In the genomic region with DNA sequence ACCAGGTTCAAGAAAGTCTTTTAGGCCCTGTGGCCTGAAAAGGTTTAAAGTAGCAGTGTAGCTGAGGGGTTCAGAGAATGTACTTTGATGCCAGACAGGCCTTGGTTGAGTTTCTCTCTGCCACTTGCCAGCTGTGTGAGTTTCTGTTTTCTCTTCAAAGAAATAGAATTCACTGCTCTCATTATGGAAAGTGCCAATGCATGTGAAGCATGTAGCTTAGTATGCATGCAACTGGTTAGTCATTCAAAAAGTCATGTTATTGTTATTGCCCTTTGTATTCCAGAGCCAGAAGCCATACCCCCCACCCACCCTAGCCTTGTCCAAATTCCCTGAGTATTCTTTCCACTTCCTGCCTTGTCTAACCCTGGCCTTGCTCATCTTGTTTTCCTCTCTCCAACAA, we compare ENCODE assay signal across 23 cellular contexts.
DNase-seq lines count a peak whose midpoint lies in the region; ATAC-seq, FAIRE-seq and TF ChIP-seq lines count a peak whose summit lies in the region.
"Had no signal": no experiment of that assay in that cellular context is flagged by ENCODE, and none has a peak within 500 bp of the region (broad histone marks: within the 10 kb centered on the region; RNA-seq: fewer than 3 reads in every experiment).

No MANE protein-coding gene starts in this region.

- POLR2A ChIA-PET in SK-N-SH (lab: Yijun Ruan, JAX): no interaction called here
- POLR2A ChIA-PET in HEK293T (lab: Yijun Ruan, JAX): no interaction called here

- ATAC-seq in SK-N-SH treated with all-trans-retinoic acid at 6 μM for 48 hours: no peak
- ATAC-seq in foreskin keratinocyte: peak; percentile 77
- no peak for ATAC-seq in GM21529 (IDR thresholded peaks at IDR 0.05; ENCODE audit: unreplicated experiment)
- ATAC-seq: activated naive CD8-positive, alpha-beta T cell treated with anti-CD3 and anti-CD28 coated beads, Interleukin-2, amount 50 U/mL, for 24 hours; naive thymus-derived CD8-positive, alpha-beta T cell had no signal

- H3K79me2 ChIP-seq in SK-N-SH (ENCODE audit: insufficient read depth): no peaks in the 10 kb centered on the region
- no peaks in the 10 kb centered on the region for H3K79me2 ChIP-seq in astrocyte (ENCODE audit: insufficient read depth, low read length)

- TF ChIP-seq RAD21 in SK-N-SH (IDR thresholded peaks at IDR 0.05; ENCODE audit: low read length): no peak

- peaks cover 3% of the 10 kb centered on the region for H3K27me3 Mint-ChIP-seq in astrocyte (ENCODE audit: low read depth, unreplicated experiment)
- H3K27me3 Mint-ChIP-seq: IgD-negative memory B cell had no signal

- H3K9ac ChIP-seq in SK-N-SH (no peak overlapping the region), astrocyte (ENCODE audit: low read length) (no peak overlapping the region)

- H3K27ac ChIP-seq in SK-N-SH (ENCODE audit: low read depth in 2 of 2, low read length in 1 of 2) (peak overlapping the region in 1 of 2 experiments; percentile 27; a peak in 1 of 4 replicates), astrocyte (ENCODE audit: low read depth, low read length) (peak overlapping the region; percentile 1), foreskin keratinocyte (peak overlapping the region; percentile 67)
- H3K27ac ChIP-seq: 22Rv1, esophagus muscularis mucosa, HL-60, RWPE1, transverse colon had no signal

- no peak for FAIRE-seq in astrocyte (lab: Jason Lieb, UNC)
- FAIRE-seq: GM19239 had no signal

- peaks cover 5% of the 10 kb centered on the region for H3K4me1 Mint-ChIP-seq in astrocyte (ENCODE audit: low read depth, unreplicated experiment)
- H3K4me1 Mint-ChIP-seq: activated CD4-positive, alpha-beta T cell treated with anti-CD3 and anti-CD28 coated beads, Interleukin-2, amount 10 ng/mL, durations not matched to agents 7 days and 5 days; activated naive CD8-positive, alpha-beta T cell treated with anti-CD3 and anti-CD28 coated beads, Interleukin-2, amount 50 U/mL, for 24 hours had no signal

- no peak for TF ChIP-seq CTCF in SK-N-SH (IDR thresholded peaks at IDR 0.05)
- TF ChIP-seq CTCF in astrocyte (IDR thresholded peaks at IDR 0.05; ENCODE audit: insufficient read depth, low read depth, low read length): no peak
- no peak for TF ChIP-seq CTCF in foreskin keratinocyte (conservative IDR thresholded peaks at IDR 0.05)

- H3K4me3 Mint-ChIP-seq in astrocyte (ENCODE audit: unreplicated experiment): no peak overlapping the region
- H3K4me3 Mint-ChIP-seq: activated CD4-positive, alpha-beta T cell treated with anti-CD3 and anti-CD28 coated beads, Interleukin-2, amount 10 ng/mL, durations not matched to agents 7 days and 5 days; activated naive CD8-positive, alpha-beta T cell treated with anti-CD3 and anti-CD28 coated beads, Interleukin-2, amount 50 U/mL, for 24 hours; IgD-negative memory B cell; naive thymus-derived CD8-positive, alpha-beta T cell; stimulated activated naive CD8-positive, alpha-beta T cell treated with anti-CD3 and anti-CD28 coated beads, Interleukin-15, Interleukin-2, amounts not matched to agents 100 ng/mL and 50 ng/mL, for 24 hours had no signal

- TF ChIP-seq EP300 in SK-N-SH (IDR thresholded peaks at IDR 0.05; ENCODE audit: borderline replicate concordance in 1 of 2, low read depth in 1 of 2, low read length in 1 of 2): no peak

- no peaks in the 10 kb centered on the region for H3K9me3 Mint-ChIP-seq in astrocyte (ENCODE audit: unreplicated experiment)
- H3K9me3 Mint-ChIP-seq: activated CD4-positive, alpha-beta T cell treated with anti-CD3 and anti-CD28 coated beads, Interleukin-2, amount 10 ng/mL, durations not matched to agents 7 days and 5 days; activated naive CD8-positive, alpha-beta T cell treated with anti-CD3 and anti-CD28 coated beads, Interleukin-2, amount 50 U/mL, for 24 hours; IgD-negative memory B cell; naive thymus-derived CD8-positive, alpha-beta T cell; stimulated activated naive CD8-positive, alpha-beta T cell treated with anti-CD3 and anti-CD28 coated beads, Interleukin-15, Interleukin-2, amounts not matched to agents 100 ng/mL and 50 ng/mL, for 24 hours had no signal

- H3F3A ChIP-seq in SK-N-SH (replicated peaks; ENCODE audit: insufficient read depth): no peaks in the 10 kb centered on the region

- no peaks in the 10 kb centered on the region for H3K36me3 Mint-ChIP-seq in astrocyte (ENCODE audit: low read depth, unreplicated experiment)
- H3K36me3 Mint-ChIP-seq: naive thymus-derived CD8-positive, alpha-beta T cell had no signal

- H3K4me2 ChIP-seq in SK-N-SH (no peak overlapping the region), astrocyte (ENCODE audit: low read length) (peak overlapping the region; percentile 1)

- H3K4me3 ChIP-seq in SK-N-SH (ENCODE audit: low read depth in 2 of 2, low read length in 1 of 2) (no peak overlapping the region), astrocyte (ENCODE audit: insufficient read depth, low read depth, low read length) (no peak overlapping the region)
- H3K4me3 ChIP-seq: esophagus muscularis mucosa, transverse colon had no signal

- CTCF ChIA-PET in SK-N-SH (lab: Yijun Ruan, JAX) (interaction anchor here (1.8 kb wide), 1 partner anchor 107 kb away, joined by 5 read pairs; no protein-coding TSS in a partner anchor), HEK293T (lab: Yijun Ruan, JAX) (interaction anchor here (0.7 kb wide), 2 partner anchors 12 to 99 kb away, joined by 3 read pairs; no protein-coding TSS in a partner anchor)

- DNase-seq in SK-N-SH (no peak), astrocyte (ENCODE audit: low read depth) (peak; percentile 19), foreskin keratinocyte (peak in 1 of 2 donors; percentile 61), NCI-H1930 (lab: John Stamatoyannopoulos, UW) (no peak), NCI-H2227 treated with DMSO at 0.1 percent for 48 hours (lab: John Stamatoyannopoulos, UW) (no peak), HEK293T (ENCODE audit: extremely low spot score) (no peak)
- DNase-seq: activated CD4-positive, alpha-beta T cell treated with anti-CD3 and anti-CD28 coated beads, Interleukin-2, amount 10 ng/mL, durations not matched to agents 7 days and 5 days; activated naive CD8-positive, alpha-beta T cell treated with anti-CD3 and anti-CD28 coated beads, Interleukin-2, amount 50 U/mL, for 24 hours; H7; mesenchymal stem cell; naive thymus-derived CD8-positive, alpha-beta T cell; NCI-H1694 treated with DMSO at 0.1 percent for 48 hours; posterior cingulate gyrus; transverse colon had no signal

- H3K27me3 ChIP-seq in SK-N-SH (ENCODE audit: insufficient read depth): no peaks in the 10 kb centered on the region
- no peaks in the 10 kb centered on the region for H3K27me3 ChIP-seq in astrocyte (ENCODE audit: insufficient read depth, low read length)
- H3K27me3 ChIP-seq in foreskin keratinocyte: no peaks in the 10 kb centered on the region
- H3K27me3 ChIP-seq: esophagus muscularis mucosa, transverse colon had no signal

- no peak overlapping the region for H3K27ac Mint-ChIP-seq in astrocyte (ENCODE audit: unreplicated experiment)
- H3K27ac Mint-ChIP-seq: activated CD4-positive, alpha-beta T cell treated with anti-CD3 and anti-CD28 coated beads, Interleukin-2, amount 10 ng/mL, durations not matched to agents 7 days and 5 days; activated naive CD8-positive, alpha-beta T cell treated with anti-CD3 and anti-CD28 coated beads, Interleukin-2, amount 50 U/mL, for 24 hours; IgD-negative memory B cell; naive thymus-derived CD8-positive, alpha-beta T cell; stimulated activated naive CD8-positive, alpha-beta T cell treated with anti-CD3 and anti-CD28 coated beads, Interleukin-15, Interleukin-2, amounts not matched to agents 100 ng/mL and 50 ng/mL, for 24 hours had no signal

- H3K9me2 ChIP-seq in SK-N-SH: no peaks in the 10 kb centered on the region

- peak overlapping the region; percentile 8; the same call in 1 of the 2 replicates for H2AFZ ChIP-seq in SK-N-SH (ENCODE audit: low read depth)
- H2AFZ ChIP-seq in astrocyte (ENCODE audit: low read depth, low read length): no peak overlapping the region

- no peaks in the 10 kb centered on the region for H3K9me3 ChIP-seq in SK-N-SH
- H3K9me3 ChIP-seq in astrocyte (ENCODE audit: insufficient read depth, low read depth, low read length): no peaks in the 10 kb centered on the region
- H3K9me3 ChIP-seq: esophagus muscularis mucosa, transverse colon had no signal

- H3K4me1 ChIP-seq in SK-N-SH (ENCODE audit: control insufficient read depth in 1 of 2, insufficient read depth in 2 of 2, low read depth in 1 of 2, low read length in 1 of 2) (no peaks in the 10 kb centered on the region), astrocyte (ENCODE audit: insufficient read depth, low read length) (peaks cover 7% of the 10 kb centered on the region), foreskin keratinocyte (peaks cover 11% of the 10 kb centered on the region)

- no peaks in the 10 kb centered on the region for H4K20me1 ChIP-seq in SK-N-SH (ENCODE audit: insufficient read depth)
- no peaks in the 10 kb centered on the region for H4K20me1 ChIP-seq in astrocyte (ENCODE audit: insufficient read depth, low read length)

- H3K36me3 ChIP-seq in SK-N-SH (replicated peaks in 1 of 2; ENCODE audit: control insufficient read depth in 1 of 2, insufficient read depth in 2 of 2, low read length in 1 of 2) (no peaks in the 10 kb centered on the region), astrocyte (ENCODE audit: insufficient read depth, low read length) (no peaks in the 10 kb centered on the region)
- H3K36me3 ChIP-seq: esophagus muscularis mucosa, transverse colon had no signal

TF ChIP-seq in SK-N-SH, 30 proteins besides CTCF, POLR2A, EP300 and RAD21 (continues in another document):
- TF ChIP-seq, protein P1, sequence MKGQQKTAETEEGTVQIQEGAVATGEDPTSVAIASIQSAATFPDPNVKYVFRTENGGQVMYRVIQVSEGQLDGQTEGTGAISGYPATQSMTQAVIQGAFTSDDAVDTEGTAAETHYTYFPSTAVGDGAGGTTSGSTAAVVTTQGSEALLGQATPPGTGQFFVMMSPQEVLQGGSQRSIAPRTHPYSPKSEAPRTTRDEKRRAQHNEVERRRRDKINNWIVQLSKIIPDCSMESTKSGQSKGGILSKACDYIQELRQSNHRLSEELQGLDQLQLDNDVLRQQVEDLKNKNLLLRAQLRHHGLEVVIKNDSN (IDR thresholded peaks at IDR 0.05; ENCODE audit: borderline replicate concordance, low read depth): no peak

TF ChIP-seq in HEK293T, 16 proteins besides CTCF, POLR2A, EP300 and RAD21 (continues in another document):
- TF ChIP-seq LEF1 (IDR thresholded peaks at IDR 0.05; ENCODE audit: borderline replicate concordance): no peak
- no peak for TF ChIP-seq TARDBP (IDR thresholded peaks at IDR 0.05)
- no peak for TF ChIP-seq ELF4 (IDR thresholded peaks at IDR 0.05)
- no peak for TF ChIP-seq FOXK2 (IDR thresholded peaks at IDR 0.05)
- no peak for TF ChIP-seq L3MBTL2 (conservative IDR thresholded peaks at IDR 0.05)
- no peak for TF ChIP-seq HDGF (IDR thresholded peaks at IDR 0.05; ENCODE audit: borderline replicate concordance)
- TF ChIP-seq CTBP1 (IDR thresholded peaks at IDR 0.05; ENCODE audit: borderline replicate concordance): no peak
- TF ChIP-seq SP1 (IDR thresholded peaks at IDR 0.05): no peak
- TF ChIP-seq SUZ12 (IDR thresholded peaks at IDR 0.05): no peak
- no peak for TF ChIP-seq FOXM1 (IDR thresholded peaks at IDR 0.05; ENCODE audit: borderline replicate concordance)
- TF ChIP-seq BHLHE40 (IDR thresholded peaks at IDR 0.05; ENCODE audit: borderline replicate concordance): no peak
- TF ChIP-seq NFRKB (IDR thresholded peaks at IDR 0.05): no peak
- no peak for TF ChIP-seq ARNT (IDR thresholded peaks at IDR 0.05)
